ENCODE assay signal across 8 cellular contexts in genomic region chr5:177891547-177892356, GRCh38.
DNase-seq lines count a peak whose midpoint lies in the region; ATAC-seq, FAIRE-seq and TF ChIP-seq lines count a peak whose summit lies in the region.
"Not testable (repeated sequence)": the region's sequence is repeated elsewhere in the genome, so short reads cannot be mapped to it uniquely, and the experiment has no call there.

No MANE protein-coding gene starts in this region.

- H3K4me3 ChIP-seq in esophagus muscularis mucosa; naive thymus-derived CD4-positive, alpha-beta T cell (ENCODE audit: low read length): not testable (repeated sequence)

- not testable (repeated sequence) for H3K9me3 Mint-ChIP-seq in naive thymus-derived CD4-positive, alpha-beta T cell; stimulated activated naive B cell treated with anti-CD40 and anti-IgM and Interleukin-4, amounts not matched to agents 10 μg/mL and 1 μg/mL and 100 μg/mL, for 72 hours

- H3K27me3 ChIP-seq in esophagus muscularis mucosa; naive thymus-derived CD4-positive, alpha-beta T cell (ENCODE audit: control insufficient read depth in 2 of 2, insufficient read depth in 2 of 2, low read length in 2 of 2): not testable (repeated sequence)

- H3K36me3 Mint-ChIP-seq in naive thymus-derived CD4-positive, alpha-beta T cell; stimulated activated naive B cell treated with anti-CD40 and anti-IgM and Interleukin-4, amounts not matched to agents 10 μg/mL and 1 μg/mL and 100 μg/mL, for 72 hours: not testable (repeated sequence)

- not testable (repeated sequence) for H3K9me3 ChIP-seq in esophagus muscularis mucosa; naive thymus-derived CD4-positive, alpha-beta T cell (ENCODE audit: control insufficient read depth in 2 of 3, low read length in 3 of 3)

- H3K36me3 ChIP-seq in esophagus muscularis mucosa; naive thymus-derived CD4-positive, alpha-beta T cell (ENCODE audit: control insufficient read depth in 2 of 3, insufficient read depth in 3 of 3, low read length in 3 of 3): not testable (repeated sequence)

- H3K27ac Mint-ChIP-seq in naive thymus-derived CD4-positive, alpha-beta T cell; stimulated activated naive B cell treated with anti-CD40 and anti-IgM and Interleukin-4, amounts not matched to agents 10 μg/mL and 1 μg/mL and 100 μg/mL, for 72 hours: not testable (repeated sequence)

- ATAC-seq in GM21447 (IDR thresholded peaks at IDR 0.05; ENCODE audit: unreplicated experiment) = peak; percentile 91
- peak; percentile 79 for ATAC-seq in HG03064 (IDR thresholded peaks at IDR 0.05; ENCODE audit: low read depth, unreplicated experiment)
- peak; percentile 96 for ATAC-seq in naive thymus-derived CD4-positive, alpha-beta T cell
- ATAC-seq in stimulated activated naive B cell treated with anti-CD40 and anti-IgM and Interleukin-4, amounts not matched to agents 10 μg/mL and 1 μg/mL and 100 μg/mL, for 72 hours (replicated peaks) = peak; percentile 96 to 97

- TF ChIP-seq EP300 in esophagus muscularis mucosa (IDR thresholded peaks at IDR 0.05) = not testable (repeated sequence)

- CTCF ChIA-PET in naive thymus-derived CD4-positive, alpha-beta T cell (lab: Charles Lee) = not testable (repeated sequence)

- in situ Hi-C loops in GM13977 (cut with MboI; ENCODE audit: low pct_unique_long_range_greater_than_20kb, low sequenced_read_pairs, unreplicated experiment) = not testable (repeated sequence)

- not testable (repeated sequence) for TF ChIP-seq POLR2A in esophagus muscularis mucosa (IDR thresholded peaks at IDR 0.05; ENCODE audit: low read depth)

- POLR2A ChIA-PET in naive thymus-derived CD4-positive, alpha-beta T cell (lab: Charles Lee) = not testable (repeated sequence)

- H3K27ac ChIP-seq in esophagus muscularis mucosa (replicated peaks in 1 of 4) = peak overlapping the region in 2 of 4 donors; percentile 23 to 36
- not testable (repeated sequence) for H3K27ac ChIP-seq in naive thymus-derived CD4-positive, alpha-beta T cell (ENCODE audit: low read depth, low read length)

- H3K27me3 Mint-ChIP-seq in naive thymus-derived CD4-positive, alpha-beta T cell; stimulated activated naive B cell treated with anti-CD40 and anti-IgM and Interleukin-4, amounts not matched to agents 10 μg/mL and 1 μg/mL and 100 μg/mL, for 72 hours: not testable (repeated sequence)

- not testable (repeated sequence) for H3K4me1 Mint-ChIP-seq in naive thymus-derived CD4-positive, alpha-beta T cell; stimulated activated naive B cell treated with anti-CD40 and anti-IgM and Interleukin-4, amounts not matched to agents 10 μg/mL and 1 μg/mL and 100 μg/mL, for 72 hours

- 80% methylated on average over 1 of the region's 11 CpGs for WGBS in esophagus muscularis mucosa

- peak; percentile 85 for FAIRE-seq in TTC549 (lab: Jason Lieb, UNC)

- TF ChIP-seq CTCF in GM13977 (IDR thresholded peaks at IDR 0.05; ENCODE audit: extremely low read depth, insufficient read depth, missing control alignments) = peak; percentile 37
- peak in 2 of 3 experiments; percentile 27 to 37 for TF ChIP-seq CTCF in esophagus muscularis mucosa (IDR thresholded peaks at IDR 0.05)

- intact Hi-C loops in esophagus muscularis mucosa (cut with DNase I) = not testable (repeated sequence)
- intact Hi-C loops in naive thymus-derived CD4-positive, alpha-beta T cell (cut with micrococcal nuclease) = loop anchor here in 1 of 2 donors (10.0 kb wide), 1 partner anchor 173 kb away; no protein-coding TSS in a partner anchor

- H3K4me1 ChIP-seq in esophagus muscularis mucosa; naive thymus-derived CD4-positive, alpha-beta T cell (ENCODE audit: control insufficient read depth in 2 of 2, insufficient read depth in 2 of 2, low read length in 2 of 2): not testable (repeated sequence)

- DNase-seq in GM13977 (ENCODE audit: low spot score); esophagus muscularis mucosa (ENCODE audit: extremely low spot score); stimulated activated naive B cell treated with anti-CD40 and anti-IgM and Interleukin-4, amounts not matched to agents 10 μg/mL and 1 μg/mL and 100 μg/mL, for 72 hours: not testable (repeated sequence)
- peak; percentile 69 for DNase-seq in activated effector memory CD4-positive, alpha-beta T cell treated with anti-CD3 and anti-CD28 coated beads, Interleukin-2, amount 50 U/mL, for 16 hours
- peak in 7 of 9 donors; percentile 18 to 47 (median 31) for DNase-seq in naive thymus-derived CD4-positive, alpha-beta T cell

- H3K4me3 Mint-ChIP-seq in naive thymus-derived CD4-positive, alpha-beta T cell; stimulated activated naive B cell treated with anti-CD40 and anti-IgM and Interleukin-4, amounts not matched to agents 10 μg/mL and 1 μg/mL and 100 μg/mL, for 72 hours: not testable (repeated sequence)
